12 cellular contexts compared by ENCODE assay signal in genomic region chr11:117829369-117829725, GRCh38. TPM values are rescaled to one million over a fixed set of nuclear protein-coding genes. Genes with fewer than 3 reads are reported as not detected.
DNase-seq lines count a peak whose midpoint lies in the region; ATAC-seq and TF ChIP-seq lines count a peak whose summit lies in the region.
"Had no signal": no experiment of that assay in that cellular context is flagged by ENCODE, and none has a peak within 500 bp of the region (broad histone marks: within the 10 kb centered on the region; RNA-seq: fewer than 3 reads in every experiment).

No MANE protein-coding gene starts in this region.

- H3K27me3 ChIP-seq in lower lobe of right lung (ENCODE audit: low read depth) (peaks cover 3% of the 10 kb centered on the region), upper lobe of right lung (no peaks in the 10 kb centered on the region)
- H3K27me3 ChIP-seq: right lobe of liver had no signal

- no peak for TF ChIP-seq POLR2A in lower leg skin (IDR thresholded peaks at IDR 0.05)

- no peaks in the 10 kb centered on the region for H3K27me3 Mint-ChIP-seq in activated naive CD8-positive, alpha-beta T cell treated with anti-CD3 and anti-CD28 coated beads, Interleukin-2, amount 10 ng/mL, durations not matched to agents 7 days and 5 days

- H3K36me3 Mint-ChIP-seq in activated naive CD8-positive, alpha-beta T cell treated with anti-CD3 and anti-CD28 coated beads, Interleukin-2, amount 10 ng/mL, durations not matched to agents 7 days and 5 days, result no peaks in the 10 kb centered on the region
- H3K36me3 Mint-ChIP-seq: naive thymus-derived CD4-positive, alpha-beta T cell had no signal

- peaks cover 39% of the 10 kb centered on the region for H3K4me1 ChIP-seq in lower lobe of right lung
- H3K4me1 ChIP-seq in upper lobe of right lung, result peaks cover 32% of the 10 kb centered on the region
- H3K4me1 ChIP-seq: right lobe of liver had no signal

- POLR2A ChIA-PET in activated naive CD8-positive, alpha-beta T cell treated with anti-CD3 and anti-CD28 coated beads, Interleukin-2, amount 10 ng/mL, durations not matched to agents 7 days and 5 days (lab: Charles Lee), result interaction anchor here (1.3 kb wide), 1 partner anchor 156 kb away, joined by 4 read pairs; the partner anchor contains the start of gene IL10RA

- H3K4me1 Mint-ChIP-seq in activated naive CD8-positive, alpha-beta T cell treated with anti-CD3 and anti-CD28 coated beads, Interleukin-2, amount 10 ng/mL, durations not matched to agents 7 days and 5 days, result peaks cover 52% of the 10 kb centered on the region

- WGBS in lower leg skin, 2 donors, result 41 to 57% methylated on average over 7 of the region's 7 CpGs

- intact Hi-C loops in lower lobe of right lung (cut with DNase I) (no loop called here), upper lobe of right lung (cut with DNase I) (loop anchor here (10.0 kb wide), 1 partner anchor 225 kb away; no protein-coding TSS in a partner anchor), lower leg skin (cut with DNase I; ENCODE audit: low total_unique reads) (loop anchor here (10.0 kb wide), 1 partner anchor 215 kb away; no protein-coding TSS in a partner anchor)

- H3K27ac ChIP-seq in lower lobe of right lung (peak overlapping the region; percentile 58), upper lobe of right lung (peak overlapping the region; percentile 58)
- H3K27ac ChIP-seq: PC-9, right lobe of liver had no signal

- no peaks in the 10 kb centered on the region for H3K9me3 ChIP-seq in lower lobe of right lung
- no peaks in the 10 kb centered on the region for H3K9me3 ChIP-seq in upper lobe of right lung
- H3K9me3 ChIP-seq: right lobe of liver had no signal

- H3K4me3 Mint-ChIP-seq in activated naive CD8-positive, alpha-beta T cell treated with anti-CD3 and anti-CD28 coated beads, Interleukin-2, amount 10 ng/mL, durations not matched to agents 7 days and 5 days, result no peak overlapping the region

- peak; percentile 64 for DNase-seq in activated effector memory CD4-positive, alpha-beta T cell treated with anti-CD3 and anti-CD28 coated beads, Interleukin-2, amount 50 U/mL, for 16 hours
- DNase-seq in activated effector memory CD4-positive, alpha-beta T cell treated with Interleukin-2 at 50 U/mL for 16 hours, result no peak
- no peak for DNase-seq in activated naive CD8-positive, alpha-beta T cell treated with anti-CD3 and anti-CD28 coated beads, Interleukin-2, amount 10 ng/mL, durations not matched to agents 7 days and 5 days
- no peak for DNase-seq in lower lobe of right lung
- DNase-seq in upper lobe of right lung, result peak; percentile 61
- DNase-seq in lower leg skin (ENCODE audit: low spot score in 2 of 2), result no peak
- no peak for DNase-seq in NCI-H82 treated with DMSO at 0.1 percent for 48 hours (lab: John Stamatoyannopoulos, UW; ENCODE audit: unreplicated experiment)
- no peak for DNase-seq in kidney tubule cell (ENCODE audit: low spot score)

- no peaks in the 10 kb centered on the region for H3K36me3 ChIP-seq in lower lobe of right lung
- no peaks in the 10 kb centered on the region for H3K36me3 ChIP-seq in upper lobe of right lung
- H3K36me3 ChIP-seq: right lobe of liver had no signal

- H3K27ac Mint-ChIP-seq in activated naive CD8-positive, alpha-beta T cell treated with anti-CD3 and anti-CD28 coated beads, Interleukin-2, amount 10 ng/mL, durations not matched to agents 7 days and 5 days, result peak overlapping the region; percentile 94

- no peaks in the 10 kb centered on the region for H3K9me3 Mint-ChIP-seq in activated naive CD8-positive, alpha-beta T cell treated with anti-CD3 and anti-CD28 coated beads, Interleukin-2, amount 10 ng/mL, durations not matched to agents 7 days and 5 days

- H3K4me3 ChIP-seq in lower lobe of right lung (no peak overlapping the region), upper lobe of right lung (no peak overlapping the region), lower leg skin (ENCODE audit: low read depth, poor library complexity, severe bottlenecking) (no peak overlapping the region)
- H3K4me3 ChIP-seq: PC-9, right lobe of liver had no signal

- TF ChIP-seq CTCF in lower lobe of right lung (IDR thresholded peaks at IDR 0.05), result no peak
- no peak for TF ChIP-seq CTCF in upper lobe of right lung (IDR thresholded peaks at IDR 0.05)
- TF ChIP-seq CTCF in lower leg skin (IDR thresholded peaks at IDR 0.05), result no peak

- ATAC-seq in activated naive CD8-positive, alpha-beta T cell treated with anti-CD3 and anti-CD28 coated beads, Interleukin-2, amount 10 ng/mL, durations not matched to agents 7 days and 5 days (ENCODE audit: low read depth), result no peak
- ATAC-seq in lower lobe of right lung, result peak in 1 of 2 donors; percentile 11
- no peak for ATAC-seq in upper lobe of right lung

RNA-seq across cellular contexts. Expression of gene FXYD2, which starts 4.8 kb away (rescaled TPM):
- total RNA-seq in activated naive CD8-positive, alpha-beta T cell treated with anti-CD3 and anti-CD28 coated beads, Interleukin-2, amount 10 ng/mL, durations not matched to agents 7 days and 5 days, result 10 to 100 TPM; 28.0 to 31.2 TPM
- total RNA-seq in lower lobe of right lung, result 2.8 TPM
- total RNA-seq in upper lobe of right lung, result 3.6 TPM
- 1 to 10 TPM in 1 of 4 donors, not detected in 3; 1.2 TPM for total RNA-seq in lower leg skin
- total RNA-seq: bronchial epithelial cell, PC-9 had no signal

RNA-seq across cellular contexts. Expression of gene DSCAML1, which starts 32.3 kb away (rescaled TPM):
- 1 to 10 TPM; 1.4 to 3.1 TPM for total RNA-seq in activated naive CD8-positive, alpha-beta T cell treated with anti-CD3 and anti-CD28 coated beads, Interleukin-2, amount 10 ng/mL, durations not matched to agents 7 days and 5 days
- total RNA-seq in lower lobe of right lung, result 0.95 TPM
- 1.3 TPM for total RNA-seq in upper lobe of right lung
- under 1 TPM; 0.07 to 0.13 (median 0.08) TPM for total RNA-seq in lower leg skin
- total RNA-seq: PC-9 had no signal

RNA-seq across cellular contexts. Expression of gene FXYD6, which starts 47.1 kb away (rescaled TPM):
- total RNA-seq in activated naive CD8-positive, alpha-beta T cell treated with anti-CD3 and anti-CD28 coated beads, Interleukin-2, amount 10 ng/mL, durations not matched to agents 7 days and 5 days, result under 1 TPM in 1 of 2 experiments, not detected in 1; 0.31 TPM
- 61.2 TPM for total RNA-seq in lower lobe of right lung
- 59.0 TPM for total RNA-seq in upper lobe of right lung
- total RNA-seq in lower leg skin, result 10 to 100 TPM in 3 of 4 donors, 1 to 10 TPM in 1; 7.0 to 27.0 (median 20.1) TPM
- total RNA-seq: bronchial epithelial cell had no signal

Comparison
In these comparisons a context has a peak if more than half of its experiments do, and no peak if none do; other contexts are left out.
1. DNase-seq: peak in activated effector memory CD4-positive, alpha-beta T cell treated with anti-CD3 and anti-CD28 coated beads, Interleukin-2, amount 50 U/mL, for 16 hours (single experiment) and upper lobe of right lung (single experiment); none in activated effector memory CD4-positive, alpha-beta T cell treated with Interleukin-2 at 50 U/mL for 16 hours (single experiment), activated naive CD8-positive, alpha-beta T cell treated with anti-CD3 and anti-CD28 coated beads, Interleukin-2, amount 10 ng/mL, durations not matched to agents 7 days and 5 days (single experiment), lower lobe of right lung (single experiment), lower leg skin (0 of 2), NCI-H82 treated with DMSO at 0.1 percent for 48 hours (single experiment) and kidney tubule cell (single experiment).
2. RNA of gene FXYD6, which starts 47.1 kb away (total RNA-seq): 61.2 TPM in lower lobe of right lung (single experiment), 59.0 TPM in upper lobe of right lung (single experiment) and 7.0 to 27.0 TPM in lower leg skin; 0.31 TPM in activated naive CD8-positive, alpha-beta T cell treated with anti-CD3 and anti-CD28 coated beads, Interleukin-2, amount 10 ng/mL, durations not matched to agents 7 days and 5 days; every median in the first group is over 4 times any median in the second.